21 cellular contexts compared by ENCODE assay signal in genomic region chr11:125351045-125351867, GRCh38.
"Had no signal": no experiment of that assay in that cellular context is flagged by ENCODE, and none has a peak within 500 bp of the region (broad histone marks: within the 10 kb centered on the region; RNA-seq: fewer than 3 reads in every experiment).

No MANE protein-coding gene starts in this region.

- H3K9me3 ChIP-seq: mucosa of descending colon, neutrophil had no signal

- H3K36me3 ChIP-seq: neutrophil had no signal

- DNase-seq: activated CD4-positive, alpha-beta T cell treated with anti-CD3 and anti-CD28 coated beads, Interleukin-2, amount 10 ng/mL, durations not matched to agents 7 days and 5 days; activated CD8-positive, alpha-beta memory T cell treated with anti-CD3 and anti-CD28 coated beads for 24 hours; activated naive CD8-positive, alpha-beta T cell treated with anti-CD3 and anti-CD28 coated beads for 36 hours; amygdala; effector CD8-positive, alpha-beta T cell; foreskin keratinocyte; mammary epithelial cell; mucosa of descending colon; naive thymus-derived CD4-positive, alpha-beta T cell; retina; stimulated activated CD4-positive, alpha-beta T cell treated with anti-CD3 and anti-CD28 coated beads, Interleukin-2, amount 100 ng/mL, for 48 hours; stimulated activated naive CD4-positive, alpha-beta T cell; substantia nigra; SW 1271 had no signal

- H3K27ac Mint-ChIP-seq: activated CD4-positive, alpha-beta T cell treated with anti-CD3 and anti-CD28 coated beads, Interleukin-2, amount 10 ng/mL, durations not matched to agents 7 days and 5 days; activated naive CD8-positive, alpha-beta T cell treated with anti-CD3 and anti-CD28 coated beads for 36 hours; activated T-helper 1 cell treated with anti-CD3 and anti-CD28 coated beads, Interleukin-12 subunit alpha, Interleukin-12 subunit beta, Interleukin-2, Interleukin-4 antibody, amounts not matched to agents 30 ng/mL and 10 ng/mL and 1 ng/mL, durations not matched to agents 14 hours and 24 hours and 36 hours; naive thymus-derived CD4-positive, alpha-beta T cell; T-helper 2 cell treated with Interferon-gamma antibody and Interleukin-4, amounts not matched to agents 5 μg/mL and 100 μg/mL, for 36 hours; type B pancreatic cell had no signal

- H3K27ac ChIP-seq: coronary artery, foreskin keratinocyte, neutrophil had no signal

- H3K9me3 Mint-ChIP-seq: activated CD4-positive, alpha-beta T cell treated with anti-CD3 and anti-CD28 coated beads, Interleukin-2, amount 10 ng/mL, durations not matched to agents 7 days and 5 days; activated naive CD8-positive, alpha-beta T cell treated with anti-CD3 and anti-CD28 coated beads for 36 hours; activated T-helper 1 cell treated with anti-CD3 and anti-CD28 coated beads, Interleukin-12 subunit alpha, Interleukin-12 subunit beta, Interleukin-2, Interleukin-4 antibody, amounts not matched to agents 30 ng/mL and 10 ng/mL and 1 ng/mL, durations not matched to agents 14 hours and 24 hours and 36 hours; brain; central memory CD8-positive, alpha-beta T cell; T-helper 2 cell treated with Interferon-gamma antibody and Interleukin-4, amounts not matched to agents 5 μg/mL and 100 μg/mL, for 36 hours; type B pancreatic cell had no signal

- H3K4me1 Mint-ChIP-seq: activated naive CD8-positive, alpha-beta T cell treated with anti-CD3 and anti-CD28 coated beads for 36 hours had no signal

- H3K4me1 ChIP-seq: foreskin keratinocyte had no signal

- H3K4me3 Mint-ChIP-seq: activated CD4-positive, alpha-beta T cell treated with anti-CD3 and anti-CD28 coated beads, Interleukin-2, amount 10 ng/mL, durations not matched to agents 7 days and 5 days; activated naive CD8-positive, alpha-beta T cell treated with anti-CD3 and anti-CD28 coated beads for 36 hours; activated T-helper 1 cell treated with anti-CD3 and anti-CD28 coated beads, Interleukin-12 subunit alpha, Interleukin-12 subunit beta, Interleukin-2, Interleukin-4 antibody, amounts not matched to agents 30 ng/mL and 10 ng/mL and 1 ng/mL, durations not matched to agents 14 hours and 24 hours and 36 hours; brain; central memory CD8-positive, alpha-beta T cell; naive thymus-derived CD4-positive, alpha-beta T cell; T-helper 2 cell treated with Interferon-gamma antibody and Interleukin-4, amounts not matched to agents 5 μg/mL and 100 μg/mL, for 36 hours; type B pancreatic cell had no signal

- H3K4me3 ChIP-seq: coronary artery, mucosa of descending colon had no signal

- H3K36me3 Mint-ChIP-seq: activated naive CD8-positive, alpha-beta T cell treated with anti-CD3 and anti-CD28 coated beads for 36 hours; naive thymus-derived CD4-positive, alpha-beta T cell had no signal
